ENCODE assay signal across 14 cellular contexts in the genomic region with DNA sequence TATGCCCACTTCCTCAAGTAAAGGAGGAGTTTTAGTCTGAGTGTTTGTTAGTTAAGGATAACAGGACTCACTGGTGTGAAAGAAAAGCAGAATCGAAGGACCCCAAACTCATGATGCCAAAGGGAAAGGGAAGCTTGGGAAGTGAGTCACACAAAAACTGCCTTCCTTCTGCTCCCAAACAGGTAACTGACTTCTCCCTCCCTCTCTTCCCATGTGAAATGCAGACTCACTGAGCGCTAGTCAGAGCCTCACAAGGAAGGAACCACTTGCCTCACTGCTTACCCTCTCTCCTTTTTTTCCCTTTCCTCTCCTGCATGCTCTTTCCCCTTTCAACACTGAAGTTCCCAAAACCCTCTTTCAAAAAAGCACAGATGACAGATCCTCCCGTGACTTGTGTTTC. TPM values are rescaled to one million over a fixed set of nuclear protein-coding genes. Genes with fewer than 3 reads are reported as not detected.
A peak's percentile ranks its signal among the peaks of the same experiment; 100 is the strongest.
DNase-seq lines count a peak whose midpoint lies in the region; ATAC-seq and TF ChIP-seq lines count a peak whose summit lies in the region.
"Had no signal": no experiment of that assay in that cellular context is flagged by ENCODE, and none has a peak within 500 bp of the region (broad histone marks: within the 10 kb centered on the region; RNA-seq: fewer than 3 reads in every experiment).

No MANE protein-coding gene starts in this region.

- H3K9me3 ChIP-seq in HEK293 (ENCODE audit: control insufficient read depth, insufficient read depth, low read depth, low read length) (no peaks in the 10 kb centered on the region), ascending aorta (no peaks in the 10 kb centered on the region), esophagus muscularis mucosa (no peaks in the 10 kb centered on the region), sigmoid colon (no peaks in the 10 kb centered on the region)
- H3K9me3 ChIP-seq: body of pancreas, stomach had no signal

- no peak for DNase-seq in ascending aorta (ENCODE audit: low spot score in 2 of 2)
- DNase-seq in esophagus muscularis mucosa (ENCODE audit: extremely low spot score): no peak
- DNase-seq in sigmoid colon: no peak
- no peak for DNase-seq in putamen (ENCODE audit: low spot score)
- no peak for DNase-seq in DMS79 treated with DMSO at 0.1 percent for 48 hours (lab: John Stamatoyannopoulos, UW)
- DNase-seq in DMS 273 (lab: John Stamatoyannopoulos, UW; ENCODE audit: unreplicated experiment): no peak
- DNase-seq: activated CD8-positive, alpha-beta T cell treated with anti-CD3 and anti-CD28 coated beads for 36 hours; activated T-cell treated with anti-CD3 and anti-CD28 coated beads, Interleukin-2, amount 50 U/mL, for 48 hours; body of pancreas; NCI-H146; NCI-H345; stomach had no signal

- no peak for TF ChIP-seq EP300 in esophagus muscularis mucosa (IDR thresholded peaks at IDR 0.05)
- TF ChIP-seq EP300 in sigmoid colon (IDR thresholded peaks at IDR 0.05): no peak

- TF ChIP-seq POLR2A in esophagus muscularis mucosa (IDR thresholded peaks at IDR 0.05; ENCODE audit: low read depth) (no peak), sigmoid colon (IDR thresholded peaks at IDR 0.05) (no peak)

- no peak for TF ChIP-seq CTCF in HEK293 (tag by site-specific recombination; IDR thresholded peaks at IDR 0.05)
- TF ChIP-seq CTCF in ascending aorta (IDR thresholded peaks at IDR 0.05): no peak
- no peak for TF ChIP-seq CTCF in esophagus muscularis mucosa (IDR thresholded peaks at IDR 0.05)
- TF ChIP-seq CTCF in sigmoid colon (IDR thresholded peaks at IDR 0.05): no peak

- CTCF ChIA-PET in HEK293 (lab: Yijun Ruan, JAX): interaction anchor here (1.2 to 2.4 kb wide), 3 partner anchors 7 to 199 kb away, joined by 3 to 9 read pairs (median 3); no protein-coding TSS in a partner anchor

- intact Hi-C loops in ascending aorta (cut with DNase I): no loop called here
- intact Hi-C loops in esophagus muscularis mucosa (cut with DNase I): no loop called here
- intact Hi-C loops in sigmoid colon (cut with DNase I): no loop called here

- no peaks in the 10 kb centered on the region for H3K36me3 ChIP-seq in HEK293 (ENCODE audit: control insufficient read depth in 2 of 2, insufficient read depth in 1 of 2, low read length in 2 of 2)
- H3K36me3 ChIP-seq in ascending aorta: no peaks in the 10 kb centered on the region
- no peaks in the 10 kb centered on the region for H3K36me3 ChIP-seq in esophagus muscularis mucosa
- H3K36me3 ChIP-seq in sigmoid colon: no peaks in the 10 kb centered on the region
- H3K36me3 ChIP-seq: stomach had no signal

- H3K27me3 ChIP-seq in ascending aorta (no peaks in the 10 kb centered on the region), esophagus muscularis mucosa (no peaks in the 10 kb centered on the region), sigmoid colon (no peaks in the 10 kb centered on the region)
- H3K27me3 ChIP-seq: body of pancreas, stomach had no signal

- ATAC-seq in HG02981 (IDR thresholded peaks at IDR 0.05; ENCODE audit: unreplicated experiment): no peak
- ATAC-seq: activated CD8-positive, alpha-beta T cell treated with anti-CD3 and anti-CD28 coated beads for 36 hours; body of pancreas had no signal

- no peak overlapping the region for H3K27ac ChIP-seq in HEK293 (ENCODE audit: extremely low read depth, low read depth, low read length)
- H3K27ac ChIP-seq in ascending aorta: peak overlapping the region; percentile 66 to 87
- peak overlapping the region; percentile 57 to 76 (median 62) for H3K27ac ChIP-seq in esophagus muscularis mucosa (replicated peaks in 1 of 4)
- peak overlapping the region in 3 of 4 donors; percentile 75 to 87 (median 78) for H3K27ac ChIP-seq in sigmoid colon

- WGBS in esophagus muscularis mucosa: 77% methylated on average over 3 of the region's 3 CpGs
- WGBS in sigmoid colon, 2 donors: 84 to 95% methylated on average over 3 of the region's 3 CpGs

- POLR2A ChIA-PET in HEK293 (lab: Yijun Ruan, JAX): no interaction called here

- no peak overlapping the region for H3K4me3 ChIP-seq in HEK293 (ENCODE audit: low read depth, low read length)
- H3K4me3 ChIP-seq in ascending aorta: no peak overlapping the region
- no peak overlapping the region for H3K4me3 ChIP-seq in esophagus muscularis mucosa
- no peak overlapping the region for H3K4me3 ChIP-seq in sigmoid colon
- H3K4me3 ChIP-seq: body of pancreas, stomach had no signal

- peaks cover 15% of the 10 kb centered on the region for H3K4me1 ChIP-seq in HEK293 (ENCODE audit: control insufficient read depth, insufficient read depth, low read length)
- peaks cover 27 to 31% of the 10 kb centered on the region in 2 donors for H3K4me1 ChIP-seq in ascending aorta
- H3K4me1 ChIP-seq in esophagus muscularis mucosa: peaks cover 55 to 70% (median 58%) of the 10 kb centered on the region in 4 donors
- H3K4me1 ChIP-seq in sigmoid colon: peaks cover 0 to 74% (median 67%) of the 10 kb centered on the region in 4 donors

TF ChIP-seq in HEK293, 187 proteins besides CTCF, POLR2A, EP300 and RAD21:
- no peak for TF ChIP-seq KLF16 (tag by site-specific recombination; IDR thresholded peaks at IDR 0.05)
- TF ChIP-seq ZNF24 (tag by site-specific recombination; IDR thresholded peaks at IDR 0.05): no peak
- TF ChIP-seq, protein P1, sequence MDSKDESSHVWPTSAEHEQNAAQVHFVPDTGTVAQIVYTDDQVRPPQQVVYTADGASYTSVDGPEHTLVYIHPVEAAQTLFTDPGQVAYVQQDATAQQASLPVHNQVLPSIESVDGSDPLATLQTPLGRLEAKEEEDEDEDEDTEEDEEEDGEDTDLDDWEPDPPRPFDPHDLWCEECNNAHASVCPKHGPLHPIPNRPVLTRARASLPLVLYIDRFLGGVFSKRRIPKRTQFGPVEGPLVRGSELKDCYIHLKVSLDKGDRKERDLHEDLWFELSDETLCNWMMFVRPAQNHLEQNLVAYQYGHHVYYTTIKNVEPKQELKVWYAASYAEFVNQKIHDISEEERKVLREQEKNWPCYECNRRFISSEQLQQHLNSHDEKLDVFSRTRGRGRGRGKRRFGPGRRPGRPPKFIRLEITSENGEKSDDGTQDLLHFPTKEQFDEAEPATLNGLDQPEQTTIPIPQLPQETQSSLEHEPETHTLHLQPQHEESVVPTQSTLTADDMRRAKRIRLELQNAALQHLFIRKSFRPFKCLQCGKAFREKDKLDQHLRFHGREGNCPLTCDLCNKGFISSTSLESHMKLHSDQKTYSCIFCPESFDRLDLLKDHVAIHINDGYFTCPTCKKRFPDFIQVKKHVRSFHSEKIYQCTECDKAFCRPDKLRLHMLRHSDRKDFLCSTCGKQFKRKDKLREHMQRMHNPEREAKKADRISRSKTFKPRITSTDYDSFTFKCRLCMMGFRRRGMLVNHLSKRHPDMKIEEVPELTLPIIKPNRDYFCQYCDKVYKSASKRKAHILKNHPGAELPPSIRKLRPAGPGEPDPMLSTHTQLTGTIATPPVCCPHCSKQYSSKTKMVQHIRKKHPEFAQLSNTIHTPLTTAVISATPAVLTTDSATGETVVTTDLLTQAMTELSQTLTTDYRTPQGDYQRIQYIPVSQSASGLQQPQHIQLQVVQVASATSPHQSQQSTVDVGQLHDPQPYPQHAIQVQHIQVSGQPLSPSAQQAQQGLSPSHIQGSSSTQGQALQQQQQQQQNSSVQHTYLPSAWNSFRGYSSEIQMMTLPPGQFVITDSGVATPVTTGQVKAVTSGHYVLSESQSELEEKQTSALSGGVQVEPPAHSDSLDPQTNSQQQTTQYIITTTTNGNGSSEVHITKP (tag by site-specific recombination; IDR thresholded peaks at IDR 0.05): peak; percentile 25; the same call in 1 of the 2 replicates
- TF ChIP-seq PRDM1 (tag by site-specific recombination; IDR thresholded peaks at IDR 0.05): peak; percentile 68
- no peak for TF ChIP-seq ZNF132 (tag by site-specific recombination; IDR thresholded peaks at IDR 0.05; ENCODE audit: borderline replicate concordance)
- no peak for TF ChIP-seq TCF7L2 (IDR thresholded peaks at IDR 0.05; ENCODE audit: borderline replicate concordance, low read depth, low read length)
- no peak for TF ChIP-seq ZNF133 (tag by site-specific recombination; IDR thresholded peaks at IDR 0.05)
- TF ChIP-seq ZNF514 (tag by site-specific recombination; IDR thresholded peaks at IDR 0.05): no peak
- TF ChIP-seq ZNF596 (tag by site-specific recombination; IDR thresholded peaks at IDR 0.05): no peak
- no peak for TF ChIP-seq ZNF391 (tag by site-specific recombination; IDR thresholded peaks at IDR 0.05; ENCODE audit: borderline replicate concordance, low read depth)
- TF ChIP-seq ZNF19 (tag by site-specific recombination; IDR thresholded peaks at IDR 0.05; ENCODE audit: low read depth): no peak
- TF ChIP-seq YY2 (tag by site-specific recombination; IDR thresholded peaks at IDR 0.05): no peak
- no peak for TF ChIP-seq IKZF3 (tag by site-specific recombination; IDR thresholded peaks at IDR 0.05)
- no peak for TF ChIP-seq ZNF623 (tag by site-specific recombination; IDR thresholded peaks at IDR 0.05)
- no peak for TF ChIP-seq ZNF169 (tag by site-specific recombination; IDR thresholded peaks at IDR 0.05)
- TF ChIP-seq ZNF248 (tag by site-specific recombination; IDR thresholded peaks at IDR 0.05): no peak
TF ChIP-seq in HEK293: peak in this region for 2.

RNA-seq across cellular contexts. Expression of gene LYRM4, which starts 56.4 kb away (rescaled TPM):
- total RNA-seq in ascending aorta: 10.5 TPM
- 10 to 100 TPM; 16.9 to 20.9 (median 18.4) TPM for total RNA-seq in esophagus muscularis mucosa
- 10 to 100 TPM; 18.3 to 29.3 (median 25.5) TPM for total RNA-seq in sigmoid colon
- polyA plus RNA-seq in sigmoid colon: 10 to 100 TPM; 11.3 to 22.2 (median 19.5) TPM

RNA-seq across cellular contexts. Expression of gene FARS2, which starts 57.0 kb away (rescaled TPM):
- total RNA-seq in ascending aorta (17.6 TPM), esophagus muscularis mucosa (10 to 100 TPM; 10.6 to 24.9 (median 15.2) TPM), sigmoid colon (10 to 100 TPM; 11.7 to 21.0 (median 14.8) TPM)
- 10 to 100 TPM in 1 of 3 donors, 1 to 10 TPM in 2; 8.1 to 14.4 (median 9.0) TPM for polyA plus RNA-seq in sigmoid colon
